ENCODE assay signal across 25 cellular contexts in genomic region chr9:2340046-2340760, GRCh38.
"Had no signal": no experiment of that assay in that cellular context is flagged by ENCODE, and none has a peak within 500 bp of the region (broad histone marks: within the 10 kb centered on the region; RNA-seq: fewer than 3 reads in every experiment).

No MANE protein-coding gene starts in this region.

- H3K9ac ChIP-seq: parathyroid adenoma had no signal

- ATAC-seq: activated CD8-positive, alpha-beta T cell treated with anti-CD3 and anti-CD28 coated beads for 36 hours; activated T-cell treated with anti-CD3 and anti-CD28 coated beads, Interleukin-2, amount 50 U/mL, for 4 hours; gastrocnemius medialis; heart left ventricle; left lung; natural killer cell; WTC11 had no signal

- H3K79me2 ChIP-seq: parathyroid adenoma had no signal

- H3K27me3 ChIP-seq: gastrocnemius medialis, heart left ventricle, left lung, neutrophil, right atrium auricular region had no signal

- H3K36me3 ChIP-seq: gastrocnemius medialis, heart left ventricle, left lung, neutrophil, right atrium auricular region had no signal

- H3K4me3 ChIP-seq: coronary artery, gastrocnemius medialis, heart left ventricle, left lung, right atrium auricular region, skin epidermis had no signal

- H3K4me1 ChIP-seq: left lung had no signal

- H3K9me3 ChIP-seq: gastrocnemius medialis, heart left ventricle, left lung, neutrophil, right atrium auricular region had no signal

- H3K27ac ChIP-seq: coronary artery, gastrocnemius medialis, heart left ventricle, left lung, neutrophil, parathyroid adenoma, right atrium auricular region, skin epidermis had no signal

- DNase-seq: activated CD4-positive, alpha-beta T cell treated with anti-CD3 and anti-CD28 coated beads for 4 hours; activated CD8-positive, alpha-beta T cell treated with anti-CD3 and anti-CD28 coated beads for 36 hours; activated effector memory CD4-positive, alpha-beta T cell treated with Interleukin-2 at 50 U/mL for 16 hours; activated naive CD4-positive, alpha-beta T cell treated with anti-CD3 and anti-CD28 coated beads, Interleukin-2, amount 50 U/mL, for 16 hours; activated T-cell treated with anti-CD3 and anti-CD28 coated beads, Interleukin-2, amount 50 U/mL, for 4 hours; central memory CD4-positive, alpha-beta T cell; effector CD4-positive, alpha-beta T cell; gastrocnemius medialis; heart left ventricle; immature natural killer cell; left lung; mesendoderm; natural killer cell; stimulated activated CD4-positive, alpha-beta T cell treated with anti-CD3 and anti-CD28 coated beads, Interleukin-15, amount 100 ng/mL, for 24 hours; stimulated activated CD4-positive, alpha-beta T cell treated with anti-CD3 and anti-CD28 coated beads, Interleukin-4, amount 100 ng/mL, for 1 hour; stimulated activated naive CD4-positive, alpha-beta T cell; substantia nigra; T-helper 2 cell had no signal

- H2AFZ ChIP-seq: parathyroid adenoma had no signal

- FAIRE-seq: TTC549 had no signal
